In genomic region chr17:62562656-62563055, GRCh38 we compare ENCODE assay signal across 13 cellular contexts.
DNase-seq lines count a peak whose midpoint lies in the region; ATAC-seq and TF ChIP-seq lines count a peak whose summit lies in the region.
"Had no signal": no experiment of that assay in that cellular context is flagged by ENCODE, and none has a peak within 500 bp of the region (broad histone marks: within the 10 kb centered on the region; RNA-seq: fewer than 3 reads in every experiment).

No MANE protein-coding gene starts in this region.

- H3K27ac ChIP-seq in GM23248: no peak overlapping the region

- H3K4me1 ChIP-seq in GM23248 (ENCODE audit: insufficient read depth): peaks cover 36% of the 10 kb centered on the region

- no peak overlapping the region for H2AFZ ChIP-seq in GM23248

- H3K9ac ChIP-seq in GM23248: no peak overlapping the region

- 0 to 6% methylated on average over 1 of the region's 1 CpG for WGBS in GM23248 (ENCODE audit: low coverage in 1 of 2, low lambda C conversion rate in 2 of 2, missing lambda C conversion rate in 2 of 2), 2 experiments

- in situ Hi-C loops in GM23248 (cut with MboI): no loop called here

- DNase-seq in GM23248 (peak; percentile 59), NCI-H2029 treated with DMSO at 0.1 percent for 48 hours (lab: John Stamatoyannopoulos, UW) (peak; percentile 25), cardiac fibroblast (ENCODE audit: low read depth in 2 of 2) (peak; percentile 77 to 86), renal cortical epithelial cell (ENCODE audit: low read depth) (peak; percentile 39), NCI-H526 (lab: John Stamatoyannopoulos, UW) (no peak)
- DNase-seq: activated CD4-positive, CD25-positive, alpha-beta regulatory T cell; DND-41; head of caudate nucleus; NCI-H2081 treated with DMSO at 0.1 percent for 48 hours; RPMI8226; stimulated activated naive B cell treated with anti-CD40 and anti-IgM and Interleukin-4, amounts not matched to agents 10 μg/mL and 1 μg/mL and 100 μg/mL, for 72 hours had no signal

- TF ChIP-seq CTCF in cardiac fibroblast (IDR thresholded peaks at IDR 0.05; ENCODE audit: low read depth, low read length): no peak

- peaks cover 66% of the 10 kb centered on the region for H3K79me2 ChIP-seq in GM23248 (ENCODE audit: insufficient read depth)

- H3F3A ChIP-seq in GM23248 (ENCODE audit: insufficient read depth): peaks cover 55% of the 10 kb centered on the region

- ATAC-seq in HG03025 (IDR thresholded peaks at IDR 0.05; ENCODE audit: low FRiP score, unreplicated experiment) (no peak), HG02623 (IDR thresholded peaks at IDR 0.05; ENCODE audit: unreplicated experiment) (no peak)
- ATAC-seq: stimulated activated naive B cell treated with anti-CD40 and anti-IgM and Interleukin-4, amounts not matched to agents 10 μg/mL and 1 μg/mL and 100 μg/mL, for 72 hours had no signal

- H3K36me3 ChIP-seq in GM23248 (ENCODE audit: low read depth): peaks cover 23% of the 10 kb centered on the region

- no peaks in the 10 kb centered on the region for H3K9me3 ChIP-seq in GM23248 (ENCODE audit: low read depth)

- H3K9me2 ChIP-seq in GM23248 (ENCODE audit: insufficient read depth): no peaks in the 10 kb centered on the region

- no peak overlapping the region for H3K4me3 ChIP-seq in GM23248
- no peak overlapping the region for H3K4me3 ChIP-seq in cardiac fibroblast (replicated peaks in 1 of 2; ENCODE audit: low read depth in 2 of 2, low read length in 2 of 2)

- no peaks in the 10 kb centered on the region for H3K27me3 ChIP-seq in GM23248 (replicated peaks; ENCODE audit: insufficient read depth)

- no peak overlapping the region for H3K4me2 ChIP-seq in GM23248 (ENCODE audit: unreplicated experiment)

- no peaks in the 10 kb centered on the region for H4K20me1 ChIP-seq in GM23248 (ENCODE audit: insufficient read depth)

Comparison
In these comparisons a context has a peak if more than half of its experiments do, and no peak if none do; other contexts are left out.
1. DNase-seq: peak in GM23248 (single experiment), NCI-H2029 treated with DMSO at 0.1 percent for 48 hours (single experiment), cardiac fibroblast (2 of 2) and renal cortical epithelial cell (single experiment); none in NCI-H526 (0 of 2).